Comparison of ENCODE assay signal across 11 cellular contexts in genomic region chr22:28373841-28374240, GRCh38.
A peak's percentile ranks its signal among the peaks of the same experiment; 100 is the strongest.
DNase-seq lines count a peak whose midpoint lies in the region.
"Had no signal": no experiment of that assay in that cellular context is flagged by ENCODE, and none has a peak within 500 bp of the region (broad histone marks: within the 10 kb centered on the region; RNA-seq: fewer than 3 reads in every experiment).

No MANE protein-coding gene starts in this region.

- H3K27me3 Mint-ChIP-seq in activated T-helper 1 cell treated with anti-CD3 and anti-CD28 coated beads, Interleukin-12 subunit alpha, Interleukin-12 subunit beta, Interleukin-2, Interleukin-4 antibody, amounts not matched to agents 30 ng/mL and 10 ng/mL and 1 ng/mL, durations not matched to agents 14 hours and 24 hours and 36 hours (ENCODE audit: insufficient read depth): no peaks in the 10 kb centered on the region
- H3K27me3 Mint-ChIP-seq: CD4-positive, CD25-positive, alpha-beta regulatory T cell; naive B cell had no signal

- peak overlapping the region; percentile 30 for H3K27ac Mint-ChIP-seq in activated T-helper 1 cell treated with anti-CD3 and anti-CD28 coated beads, Interleukin-12 subunit alpha, Interleukin-12 subunit beta, Interleukin-2, Interleukin-4 antibody, amounts not matched to agents 30 ng/mL and 10 ng/mL and 1 ng/mL, durations not matched to agents 14 hours and 24 hours and 36 hours
- H3K27ac Mint-ChIP-seq: CD4-positive, CD25-positive, alpha-beta regulatory T cell; naive B cell had no signal

- intact Hi-C loops in activated T-helper 1 cell treated with anti-CD3 and anti-CD28 coated beads, Interleukin-12 subunit alpha, Interleukin-12 subunit beta, Interleukin-2, Interleukin-4 antibody, amounts not matched to agents 30 ng/mL and 10 ng/mL and 1 ng/mL, durations not matched to agents 14 hours and 24 hours and 36 hours (cut with micrococcal nuclease): loop anchor here (2.0 kb wide), 1 partner anchor 13 kb away; no protein-coding TSS in a partner anchor

- no peaks in the 10 kb centered on the region for H3K9me3 Mint-ChIP-seq in activated T-helper 1 cell treated with anti-CD3 and anti-CD28 coated beads, Interleukin-12 subunit alpha, Interleukin-12 subunit beta, Interleukin-2, Interleukin-4 antibody, amounts not matched to agents 30 ng/mL and 10 ng/mL and 1 ng/mL, durations not matched to agents 14 hours and 24 hours and 36 hours
- H3K9me3 Mint-ChIP-seq: CD4-positive, CD25-positive, alpha-beta regulatory T cell had no signal

- DNase-seq in CD1c-positive myeloid dendritic cell (ENCODE audit: extremely low spot score) (peak; percentile 57), KBM-7 (peak; percentile 28), iris pigment epithelial cell (ENCODE audit: low read depth) (peak; percentile 32), NCI-H510A (lab: John Stamatoyannopoulos, UW) (no peak), NCI-H2227 treated with DMSO at 0.1 percent for 48 hours (lab: John Stamatoyannopoulos, UW) (no peak)
- no peak for DNase-seq in activated T-helper 1 cell treated with anti-CD3 and anti-CD28 coated beads, Interleukin-12 subunit alpha, Interleukin-12 subunit beta, Interleukin-2, Interleukin-4 antibody, amounts not matched to agents 30 ng/mL and 10 ng/mL and 1 ng/mL, durations not matched to agents 14 hours and 24 hours and 36 hours (ENCODE audit: low spot score)
- no peak for DNase-seq in stimulated activated naive CD4-positive, alpha-beta T cell treated with Interleukin-2 at 50 U/mL for 16 hours (lab: John Stamatoyannopoulos, UW)
- DNase-seq: activated naive CD4-positive, alpha-beta T cell treated with anti-CD3 and anti-CD28 coated beads for 36 hours; left ventricle myocardium inferior; naive B cell had no signal

- peaks cover 74% of the 10 kb centered on the region for H3K4me1 Mint-ChIP-seq in activated T-helper 1 cell treated with anti-CD3 and anti-CD28 coated beads, Interleukin-12 subunit alpha, Interleukin-12 subunit beta, Interleukin-2, Interleukin-4 antibody, amounts not matched to agents 30 ng/mL and 10 ng/mL and 1 ng/mL, durations not matched to agents 14 hours and 24 hours and 36 hours (ENCODE audit: low read depth)

- no peak overlapping the region for H3K4me3 Mint-ChIP-seq in activated T-helper 1 cell treated with anti-CD3 and anti-CD28 coated beads, Interleukin-12 subunit alpha, Interleukin-12 subunit beta, Interleukin-2, Interleukin-4 antibody, amounts not matched to agents 30 ng/mL and 10 ng/mL and 1 ng/mL, durations not matched to agents 14 hours and 24 hours and 36 hours
- H3K4me3 Mint-ChIP-seq: activated naive CD4-positive, alpha-beta T cell treated with anti-CD3 and anti-CD28 coated beads for 36 hours; CD4-positive, CD25-positive, alpha-beta regulatory T cell; naive B cell had no signal

- peaks cover 2% of the 10 kb centered on the region for H3K36me3 Mint-ChIP-seq in activated T-helper 1 cell treated with anti-CD3 and anti-CD28 coated beads, Interleukin-12 subunit alpha, Interleukin-12 subunit beta, Interleukin-2, Interleukin-4 antibody, amounts not matched to agents 30 ng/mL and 10 ng/mL and 1 ng/mL, durations not matched to agents 14 hours and 24 hours and 36 hours (ENCODE audit: low read depth)
- H3K36me3 Mint-ChIP-seq: CD4-positive, CD25-positive, alpha-beta regulatory T cell; naive B cell had no signal

- in situ Hi-C loops in KBM-7 (cut with MboI; ENCODE audit: low pct_unique_long_range_greater_than_20kb, low sequenced_read_pairs): no loop called here

Comparison
In these comparisons a context has a peak if more than half of its experiments do, and no peak if none do; other contexts are left out.
1. DNase-seq: peak in CD1c-positive myeloid dendritic cell (single experiment), KBM-7 (single experiment) and iris pigment epithelial cell (single experiment); none in activated T-helper 1 cell treated with anti-CD3 and anti-CD28 coated beads, Interleukin-12 subunit alpha, Interleukin-12 subunit beta, Interleukin-2, Interleukin-4 antibody, amounts not matched to agents 30 ng/mL and 10 ng/mL and 1 ng/mL, durations not matched to agents 14 hours and 24 hours and 36 hours (single experiment), NCI-H510A (single experiment), NCI-H2227 treated with DMSO at 0.1 percent for 48 hours (single experiment) and stimulated activated naive CD4-positive, alpha-beta T cell treated with Interleukin-2 at 50 U/mL for 16 hours (single experiment).